ENCODE assay signal across 24 cellular contexts in the genomic region with DNA sequence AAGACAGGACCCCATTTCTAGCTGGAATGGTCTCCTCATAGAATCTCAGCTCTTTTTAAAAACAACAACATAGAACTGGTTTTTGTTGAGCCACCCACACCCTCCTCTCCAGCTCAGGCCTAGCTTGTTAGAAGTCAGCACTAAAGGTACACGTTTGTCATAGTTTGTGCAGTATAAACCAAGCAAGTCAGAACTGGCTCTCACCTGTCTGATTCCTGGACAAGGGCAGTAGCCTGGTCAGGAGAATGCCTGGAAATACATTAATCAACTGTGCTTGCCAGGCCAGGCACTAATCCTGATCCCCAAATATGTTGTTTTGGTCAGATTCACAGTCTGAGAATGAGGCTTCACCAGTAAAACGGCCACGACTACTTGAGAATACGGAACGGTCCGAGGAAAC.
A peak's percentile ranks its signal among the peaks of the same experiment; 100 is the strongest.
DNase-seq lines count a peak whose midpoint lies in the region; ATAC-seq and TF ChIP-seq lines count a peak whose summit lies in the region.
"Had no signal": no experiment of that assay in that cellular context is flagged by ENCODE, and none has a peak within 500 bp of the region (broad histone marks: within the 10 kb centered on the region; RNA-seq: fewer than 3 reads in every experiment).

No MANE protein-coding gene starts in this region.

- no peak overlapping the region for H3K4me3 Mint-ChIP-seq in GM23338
- H3K4me3 Mint-ChIP-seq: CD14-positive monocyte; CD8-positive, alpha-beta memory T cell had no signal

- H3K27ac ChIP-seq in GM23338 (ENCODE audit: low read depth): no peak overlapping the region
- H3K27ac ChIP-seq in RWPE2 (ENCODE audit: poor library complexity, severe bottlenecking): peak overlapping the region; percentile 46
- H3K27ac ChIP-seq: PC-9 had no signal

- H3K36me3 Mint-ChIP-seq in GM23338 (ENCODE audit: low read depth): no peaks in the 10 kb centered on the region

- H3K36me3 ChIP-seq in GM23338 (ENCODE audit: insufficient read depth): no peaks in the 10 kb centered on the region
- no peaks in the 10 kb centered on the region for H3K36me3 ChIP-seq in RWPE2 (ENCODE audit: low read depth)
- H3K36me3 ChIP-seq in mucosa of descending colon (ENCODE audit: low read depth): no peaks in the 10 kb centered on the region

- H3K4me2 ChIP-seq in GM23338: no peak overlapping the region
- H3K4me2 ChIP-seq: PC-9 had no signal

- peaks cover 38% of the 10 kb centered on the region for H3K4me1 Mint-ChIP-seq in GM23338
- H3K4me1 Mint-ChIP-seq: CD14-positive monocyte had no signal

- H4K20me1 ChIP-seq in GM23338 (replicated peaks; ENCODE audit: insufficient read depth): no peaks in the 10 kb centered on the region; the same call in 1 of the 2 replicates

- H3K27me3 ChIP-seq in GM23338 (ENCODE audit: insufficient read depth) (no peaks in the 10 kb centered on the region), RWPE2 (ENCODE audit: insufficient read depth, poor library complexity, severe bottlenecking) (no peaks in the 10 kb centered on the region)
- H3K27me3 ChIP-seq: BE2C had no signal

- intact Hi-C loops in mucosa of descending colon (cut with DNase I, micrococcal nuclease): no loop called here

- no peaks in the 10 kb centered on the region; the same call in 1 of the 2 replicates for H3K9me2 ChIP-seq in GM23338 (ENCODE audit: insufficient read depth)

- H3K9me3 ChIP-seq in RWPE2 (ENCODE audit: severe bottlenecking) (no peaks in the 10 kb centered on the region), mucosa of descending colon (no peaks in the 10 kb centered on the region)
- H3K9me3 ChIP-seq: BE2C had no signal

- no peak overlapping the region for H2AFZ ChIP-seq in GM23338
- H2AFZ ChIP-seq: PC-9 had no signal

- H3K9me3 Mint-ChIP-seq in GM23338: no peaks in the 10 kb centered on the region
- H3K9me3 Mint-ChIP-seq: CD8-positive, alpha-beta memory T cell had no signal

- no peak for DNase-seq in GM23338 (ENCODE audit: low spot score)
- no peak for DNase-seq in RWPE2 (ENCODE audit: low spot score)
- DNase-seq in epithelial cell of esophagus (ENCODE audit: low read depth): peak; percentile 80
- DNase-seq in mucosa of descending colon: no peak
- no peak for DNase-seq in GF-D8 (lab: John Stamatoyannopoulos, UW)
- DNase-seq in activated CD4-positive, CD25-positive, alpha-beta regulatory T cell treated with anti-CD3 and anti-CD28 coated beads, Interleukin-2, amount 50 U/mL, for 72 hours: no peak
- DNase-seq: 8988T; ACHN; BE2C; Calu3; CD8-positive, alpha-beta memory T cell; DND-41; Kasumi-1; NCI-H1092 treated with DMSO at 0.1 percent for 48 hours; NCI-H146; NCI-H2029; NCI-H2227 treated with DMSO at 0.1 percent for 48 hours; NCI-H526 treated with DMSO at 0.1 percent for 48 hours; PC-9; SHP77 had no signal

- 0 out of 2 replicates have a peak overlapping the region, but pooled peaks have one; percentile 16 for H3K27ac Mint-ChIP-seq in GM23338

- H3K4me3 ChIP-seq in GM23338 (no peak overlapping the region), RWPE2 (ENCODE audit: severe bottlenecking) (no peak overlapping the region), epithelial cell of esophagus (ENCODE audit: low read length) (no peak overlapping the region), mucosa of descending colon (no peak overlapping the region)
- H3K4me3 ChIP-seq: K562, PC-9 had no signal

- ATAC-seq in GM23338 (no peak), RWPE2 (ENCODE audit: low read depth) (peak; percentile 74), mucosa of descending colon (peak; percentile 24), HG03139 (IDR thresholded peaks at IDR 0.05; ENCODE audit: unreplicated experiment) (no peak), HG03045 (IDR thresholded peaks at IDR 0.05; ENCODE audit: unreplicated experiment) (no peak)
- ATAC-seq: K562 had no signal

- TF ChIP-seq CTCF in GM23338 (conservative IDR thresholded peaks at IDR 0.05; ENCODE audit: low read depth in 2 of 2): no peak
- TF ChIP-seq CTCF in RWPE2 (IDR thresholded peaks at IDR 0.05; ENCODE audit: poor library complexity, severe bottlenecking): no peak
- TF ChIP-seq CTCF in epithelial cell of esophagus (IDR thresholded peaks at IDR 0.05; ENCODE audit: insufficient read depth, low read depth, low read length, missing control alignments): no peak
- TF ChIP-seq CTCF in mucosa of descending colon (IDR thresholded peaks at IDR 0.05): no peak

- H3K4me1 ChIP-seq in GM23338 (ENCODE audit: insufficient read depth) (peaks cover 21% of the 10 kb centered on the region), RWPE2 (ENCODE audit: insufficient read depth, poor library complexity, severe bottlenecking) (peaks cover 24% of the 10 kb centered on the region), mucosa of descending colon (ENCODE audit: low read depth) (peaks cover 4% of the 10 kb centered on the region)
- H3K4me1 ChIP-seq: BE2C had no signal

- 0 out of 2 replicates have a peak, but pooled peaks cover 6% of the 10 kb centered on the region for H3K79me2 ChIP-seq in GM23338 (replicated peaks; ENCODE audit: insufficient read depth)

- no peaks in the 10 kb centered on the region for H3F3A ChIP-seq in GM23338 (replicated peaks; ENCODE audit: low read depth)

- peaks cover 4% of the 10 kb centered on the region for H3K27me3 Mint-ChIP-seq in GM23338 (ENCODE audit: insufficient read depth, low read depth, poor library complexity)

TF ChIP-seq in GM23338, 12 proteins besides CTCF, POLR2A, EP300 and RAD21:
- no peak for TF ChIP-seq NANOG (IDR thresholded peaks at IDR 0.05; ENCODE audit: borderline replicate concordance)
- no peak for TF ChIP-seq CREB1 (CRISPR knock-in tag; IDR thresholded peaks at IDR 0.05; ENCODE audit: low read depth)
- TF ChIP-seq, protein P1, sequence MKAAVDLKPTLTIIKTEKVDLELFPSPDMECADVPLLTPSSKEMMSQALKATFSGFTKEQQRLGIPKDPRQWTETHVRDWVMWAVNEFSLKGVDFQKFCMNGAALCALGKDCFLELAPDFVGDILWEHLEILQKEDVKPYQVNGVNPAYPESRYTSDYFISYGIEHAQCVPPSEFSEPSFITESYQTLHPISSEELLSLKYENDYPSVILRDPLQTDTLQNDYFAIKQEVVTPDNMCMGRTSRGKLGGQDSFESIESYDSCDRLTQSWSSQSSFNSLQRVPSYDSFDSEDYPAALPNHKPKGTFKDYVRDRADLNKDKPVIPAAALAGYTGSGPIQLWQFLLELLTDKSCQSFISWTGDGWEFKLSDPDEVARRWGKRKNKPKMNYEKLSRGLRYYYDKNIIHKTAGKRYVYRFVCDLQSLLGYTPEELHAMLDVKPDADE (IDR thresholded peaks at IDR 0.05): no peak
- TF ChIP-seq, protein P2, sequence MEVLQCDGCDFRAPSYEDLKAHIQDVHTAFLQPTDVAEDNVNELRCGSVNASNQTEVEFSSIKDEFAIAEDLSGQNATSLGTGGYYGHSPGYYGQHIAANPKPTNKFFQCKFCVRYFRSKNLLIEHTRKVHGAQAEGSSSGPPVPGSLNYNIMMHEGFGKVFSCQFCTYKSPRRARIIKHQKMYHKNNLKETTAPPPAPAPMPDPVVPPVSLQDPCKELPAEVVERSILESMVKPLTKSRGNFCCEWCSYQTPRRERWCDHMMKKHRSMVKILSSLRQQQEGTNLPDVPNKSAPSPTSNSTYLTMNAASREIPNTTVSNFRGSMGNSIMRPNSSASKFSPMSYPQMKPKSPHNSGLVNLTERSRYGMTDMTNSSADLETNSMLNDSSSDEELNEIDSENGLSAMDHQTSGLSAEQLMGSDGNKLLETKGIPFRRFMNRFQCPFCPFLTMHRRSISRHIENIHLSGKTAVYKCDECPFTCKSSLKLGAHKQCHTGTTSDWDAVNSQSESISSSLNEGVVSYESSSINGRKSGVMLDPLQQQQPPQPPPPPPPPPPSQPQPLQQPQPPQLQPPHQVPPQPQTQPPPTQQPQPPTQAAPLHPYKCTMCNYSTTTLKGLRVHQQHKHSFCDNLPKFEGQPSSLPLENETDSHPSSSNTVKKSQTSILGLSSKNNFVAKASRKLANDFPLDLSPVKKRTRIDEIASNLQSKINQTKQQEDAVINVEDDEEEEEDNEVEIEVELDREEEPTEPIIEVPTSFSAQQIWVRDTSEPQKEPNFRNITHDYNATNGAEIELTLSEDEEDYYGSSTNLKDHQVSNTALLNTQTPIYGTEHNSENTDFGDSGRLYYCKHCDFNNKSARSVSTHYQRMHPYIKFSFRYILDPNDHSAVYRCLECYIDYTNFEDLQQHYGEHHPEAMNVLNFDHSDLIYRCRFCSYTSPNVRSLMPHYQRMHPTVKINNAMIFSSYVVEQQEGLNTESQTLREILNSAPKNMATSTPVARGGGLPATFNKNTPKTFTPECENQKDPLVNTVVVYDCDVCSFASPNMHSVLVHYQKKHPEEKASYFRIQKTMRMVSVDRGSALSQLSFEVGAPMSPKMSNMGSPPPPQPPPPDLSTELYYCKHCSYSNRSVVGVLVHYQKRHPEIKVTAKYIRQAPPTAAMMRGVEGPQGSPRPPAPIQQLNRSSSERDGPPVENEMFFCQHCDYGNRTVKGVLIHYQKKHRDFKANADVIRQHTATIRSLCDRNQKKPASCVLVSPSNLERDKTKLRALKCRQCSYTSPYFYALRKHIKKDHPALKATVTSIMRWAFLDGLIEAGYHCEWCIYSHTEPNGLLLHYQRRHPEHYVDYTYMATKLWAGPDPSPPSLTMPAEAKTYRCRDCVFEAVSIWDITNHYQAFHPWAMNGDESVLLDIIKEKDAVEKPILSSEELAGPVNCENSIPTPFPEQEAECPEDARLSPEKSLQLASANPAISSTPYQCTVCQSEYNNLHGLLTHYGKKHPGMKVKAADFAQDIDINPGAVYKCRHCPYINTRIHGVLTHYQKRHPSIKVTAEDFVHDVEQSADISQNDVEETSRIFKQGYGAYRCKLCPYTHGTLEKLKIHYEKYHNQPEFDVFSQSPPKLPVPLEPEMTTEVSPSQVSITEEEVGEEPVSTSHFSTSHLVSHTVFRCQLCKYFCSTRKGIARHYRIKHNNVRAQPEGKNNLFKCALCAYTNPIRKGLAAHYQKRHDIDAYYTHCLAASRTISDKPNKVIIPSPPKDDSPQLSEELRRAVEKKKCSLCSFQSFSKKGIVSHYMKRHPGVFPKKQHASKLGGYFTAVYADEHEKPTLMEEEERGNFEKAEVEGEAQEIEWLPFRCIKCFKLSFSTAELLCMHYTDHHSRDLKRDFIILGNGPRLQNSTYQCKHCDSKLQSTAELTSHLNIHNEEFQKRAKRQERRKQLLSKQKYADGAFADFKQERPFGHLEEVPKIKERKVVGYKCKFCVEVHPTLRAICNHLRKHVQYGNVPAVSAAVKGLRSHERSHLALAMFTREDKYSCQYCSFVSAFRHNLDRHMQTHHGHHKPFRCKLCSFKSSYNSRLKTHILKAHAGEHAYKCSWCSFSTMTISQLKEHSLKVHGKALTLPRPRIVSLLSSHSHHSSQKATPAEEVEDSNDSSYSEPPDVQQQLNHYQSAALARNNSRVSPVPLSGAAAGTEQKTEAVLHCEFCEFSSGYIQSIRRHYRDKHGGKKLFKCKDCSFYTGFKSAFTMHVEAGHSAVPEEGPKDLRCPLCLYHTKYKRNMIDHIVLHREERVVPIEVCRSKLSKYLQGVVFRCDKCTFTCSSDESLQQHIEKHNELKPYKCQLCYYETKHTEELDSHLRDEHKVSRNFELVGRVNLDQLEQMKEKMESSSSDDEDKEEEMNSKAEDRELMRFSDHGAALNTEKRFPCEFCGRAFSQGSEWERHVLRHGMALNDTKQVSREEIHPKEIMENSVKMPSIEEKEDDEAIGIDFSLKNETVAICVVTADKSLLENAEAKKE (CRISPR knock-in tag; IDR thresholded peaks at IDR 0.05): no peak
- TF ChIP-seq ZNF331 (CRISPR knock-in tag; IDR thresholded peaks at IDR 0.05; ENCODE audit: low read depth): no peak
- TF ChIP-seq ZNF114 (CRISPR knock-in tag; IDR thresholded peaks at IDR 0.05): no peak

Comparison
In these comparisons a context has a peak if more than half of its experiments do, and no peak if none do; other contexts are left out.
1. ATAC-seq: peak in RWPE2 (single experiment) and mucosa of descending colon (single experiment); none in GM23338 (single experiment), HG03139 (single experiment) and HG03045 (single experiment).